ENCODE assay signal across 9 cellular contexts in genomic region chr2:198238429-198238828, GRCh38.
"Had no signal": no experiment of that assay in that cellular context is flagged by ENCODE, and none has a peak within 500 bp of the region (broad histone marks: within the 10 kb centered on the region; RNA-seq: fewer than 3 reads in every experiment).

No MANE protein-coding gene starts in this region.

- ATAC-seq: HCT116 had no signal

- FAIRE-seq: HTR-8/SVneo had no signal

- H3K9me3 ChIP-seq: HAP-1 had no signal

- H3K4me2 ChIP-seq: KMS-11 had no signal

- H3K4me3 ChIP-seq: HAP-1 had no signal

- H3K4me1 ChIP-seq: HAP-1 had no signal

- H3K27ac ChIP-seq: KMS-11 had no signal

- DNase-seq: GOT3, H7, HFFc6, Karpas-422, KBM-7 had no signal

- H3K4me3 Mint-ChIP-seq: HFFc6 had no signal

- H3K9ac ChIP-seq: KMS-11 had no signal

- H3K36me3 ChIP-seq: HAP-1 had no signal

- H3K27ac Mint-ChIP-seq: HFFc6 had no signal
